12 cellular contexts compared by ENCODE assay signal in the genomic region with DNA sequence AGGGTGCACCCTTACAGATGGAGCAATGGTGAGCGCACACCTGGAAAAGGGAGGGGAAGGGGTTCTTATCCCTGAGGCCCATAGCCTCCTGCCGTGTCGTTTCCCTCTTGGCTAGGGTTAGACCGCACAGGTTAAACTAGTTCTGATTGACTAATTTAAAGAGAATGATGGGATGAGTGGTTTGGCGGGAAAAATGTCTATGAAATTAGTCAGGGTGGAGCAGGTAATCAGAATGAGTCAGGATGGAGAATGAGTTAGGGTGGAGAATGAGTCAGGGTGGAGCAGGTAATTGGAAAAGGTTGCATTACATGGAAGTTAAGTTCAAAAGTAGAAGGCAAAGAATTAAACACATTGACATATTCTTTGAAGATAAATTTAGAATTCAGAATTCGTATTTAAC.
DNase-seq lines count a peak whose midpoint lies in the region; ATAC-seq, FAIRE-seq and TF ChIP-seq lines count a peak whose summit lies in the region.
"Had no signal": no experiment of that assay in that cellular context is flagged by ENCODE, and none has a peak within 500 bp of the region (broad histone marks: within the 10 kb centered on the region; RNA-seq: fewer than 3 reads in every experiment).

No MANE protein-coding gene starts in this region.

- TF ChIP-seq CTCF in OCI-LY7 (conservative IDR thresholded peaks at IDR 0.05; ENCODE audit: low read length) (no peak), RWPE2 (IDR thresholded peaks at IDR 0.05; ENCODE audit: poor library complexity, severe bottlenecking) (no peak), bronchial epithelial cell (IDR thresholded peaks at IDR 0.05; ENCODE audit: insufficient read depth, low read length, severe bottlenecking) (no peak)

- no peaks in the 10 kb centered on the region for H4K20me1 ChIP-seq in OCI-LY7 (ENCODE audit: insufficient read depth, low read length)

- H3K9me3 ChIP-seq in OCI-LY7 (ENCODE audit: low read length) = no peaks in the 10 kb centered on the region
- H3K9me3 ChIP-seq in RWPE2 (ENCODE audit: severe bottlenecking) = no peaks in the 10 kb centered on the region
- H3K9me3 ChIP-seq: HAP-1 had no signal

- POLR2A ChIA-PET in OCI-LY7 (lab: Charles Lee) = interaction anchor here (1.2 kb wide), 1 partner anchor 10 kb away, joined by 4 read pairs; no protein-coding TSS in a partner anchor

- H3K27ac ChIP-seq in OCI-LY7 (ENCODE audit: low read depth, low read length, poor library complexity, severe bottlenecking) (no peak overlapping the region), RWPE2 (ENCODE audit: poor library complexity, severe bottlenecking) (peak overlapping the region; percentile 29)

- H3K9me2 ChIP-seq in OCI-LY7 (ENCODE audit: insufficient read depth, low read length) = no peaks in the 10 kb centered on the region

- peaks cover 19% of the 10 kb centered on the region for H3K4me1 ChIP-seq in OCI-LY7 (ENCODE audit: insufficient read depth, low read length, poor library complexity, severe bottlenecking)
- H3K4me1 ChIP-seq in RWPE2 (ENCODE audit: insufficient read depth, poor library complexity, severe bottlenecking) = peaks cover 27% of the 10 kb centered on the region
- H3K4me1 ChIP-seq: HAP-1 had no signal

- DNase-seq in OCI-LY7 (ENCODE audit: low spot score) (no peak), RWPE2 (ENCODE audit: low spot score) (no peak), bronchial epithelial cell (ENCODE audit: low read depth) (peak; percentile 84)
- no peak for DNase-seq in stimulated activated naive CD8-positive, alpha-beta T cell treated with anti-CD3 and anti-CD28 coated beads, Interleukin-15, Interleukin-2, amounts not matched to agents 100 U/mL and 50 U/mL, for 24 hours
- no peak for DNase-seq in stimulated activated CD8-positive, alpha-beta memory T cell treated with anti-CD3 and anti-CD28 coated beads, Interleukin-4, amount 100 ng/mL, for 48 hours
- DNase-seq: CD8-positive, alpha-beta T cell; COR-L47; GF-D8 had no signal

- H3K79me2 ChIP-seq in OCI-LY7 (ENCODE audit: insufficient read depth, low read depth, low read length) = no peaks in the 10 kb centered on the region

- H3K4me3 ChIP-seq in OCI-LY7 (ENCODE audit: low read depth, low read length, poor library complexity, severe bottlenecking) (no peak overlapping the region), RWPE2 (ENCODE audit: severe bottlenecking) (no peak overlapping the region), bronchial epithelial cell (ENCODE audit: low read depth, low read length) (no peak overlapping the region)
- H3K4me3 ChIP-seq: HAP-1 had no signal

- 0 out of 2 replicates have a peak overlapping the region, but pooled peaks have one; percentile 20 for H3K4me2 ChIP-seq in OCI-LY7 (ENCODE audit: low read length)

- no peak for FAIRE-seq in bronchial epithelial cell (lab: Jason Lieb, UNC)
- FAIRE-seq: GM19239, H1 had no signal

- H3K27me3 ChIP-seq in RWPE2 (ENCODE audit: insufficient read depth, poor library complexity, severe bottlenecking) = no peaks in the 10 kb centered on the region
- H3K27me3 ChIP-seq in bronchial epithelial cell (ENCODE audit: control insufficient read depth, insufficient read depth, low read length) = no peaks in the 10 kb centered on the region

- no TSS peak for BruUV-seq in OCI-LY7 (replicated peaks; lab: Mats Ljungman, UMichigan)

- intact Hi-C loops in OCI-LY7 (cut with micrococcal nuclease; ENCODE audit: unreplicated experiment) = no loop called here

- CTCF ChIA-PET in OCI-LY7 (lab: Charles Lee; ENCODE audit: unreplicated experiment) = no interaction called here

- no peaks in the 10 kb centered on the region for H3K36me3 ChIP-seq in OCI-LY7 (ENCODE audit: insufficient read depth, low read length)
- no peaks in the 10 kb centered on the region for H3K36me3 ChIP-seq in RWPE2 (ENCODE audit: low read depth)
- no peaks in the 10 kb centered on the region for H3K36me3 ChIP-seq in bronchial epithelial cell (ENCODE audit: control insufficient read depth, insufficient read depth, low read length)
- H3K36me3 ChIP-seq: HAP-1 had no signal

- ATAC-seq in RWPE2 (ENCODE audit: low read depth) (peak; percentile 75), GM19397 (IDR thresholded peaks at IDR 0.05; ENCODE audit: unreplicated experiment) (no peak)
- ATAC-seq in stimulated activated naive CD8-positive, alpha-beta T cell treated with anti-CD3 and anti-CD28 coated beads, Interleukin-15, Interleukin-2, amounts not matched to agents 100 U/mL and 50 U/mL, for 24 hours = peak; percentile 23
- ATAC-seq: CD8-positive, alpha-beta T cell had no signal

- no peak overlapping the region for H2AFZ ChIP-seq in OCI-LY7 (ENCODE audit: low read length)
